In genomic region chr2:74533464-74533863, GRCh38 we compare ENCODE assay signal across 1 cellular context.
TF ChIP-seq lines count a peak whose summit lies in the region.

No MANE protein-coding gene starts in this region.

TF ChIP-seq in IMR-90, 13 proteins besides CTCF, POLR2A, EP300 and RAD21:
- TF ChIP-seq, protein P1, sequence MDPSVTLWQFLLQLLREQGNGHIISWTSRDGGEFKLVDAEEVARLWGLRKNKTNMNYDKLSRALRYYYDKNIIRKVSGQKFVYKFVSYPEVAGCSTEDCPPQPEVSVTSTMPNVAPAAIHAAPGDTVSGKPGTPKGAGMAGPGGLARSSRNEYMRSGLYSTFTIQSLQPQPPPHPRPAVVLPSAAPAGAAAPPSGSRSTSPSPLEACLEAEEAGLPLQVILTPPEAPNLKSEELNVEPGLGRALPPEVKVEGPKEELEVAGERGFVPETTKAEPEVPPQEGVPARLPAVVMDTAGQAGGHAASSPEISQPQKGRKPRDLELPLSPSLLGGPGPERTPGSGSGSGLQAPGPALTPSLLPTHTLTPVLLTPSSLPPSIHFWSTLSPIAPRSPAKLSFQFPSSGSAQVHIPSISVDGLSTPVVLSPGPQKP (IDR thresholded peaks at IDR 0.05; ENCODE audit: borderline replicate concordance, low read depth, low read length): no peak
- TF ChIP-seq CHD1 (IDR thresholded peaks at IDR 0.05; ENCODE audit: low read depth, low read length) (no peak), RFX5 (IDR thresholded peaks at IDR 0.05; ENCODE audit: low read depth, low read length) (no peak), SMC3 (IDR thresholded peaks at IDR 0.05; ENCODE audit: low read depth, low read length) (no peak), BHLHE40 (IDR thresholded peaks at IDR 0.05; ENCODE audit: low read depth, low read length) (no peak), MAFK (IDR thresholded peaks at IDR 0.05; ENCODE audit: low read depth, low read length) (no peak), RCOR1 (IDR thresholded peaks at IDR 0.05; ENCODE audit: insufficient replicate concordance, low read length) (no peak), USF2 (IDR thresholded peaks at IDR 0.05; ENCODE audit: low read depth, low read length) (no peak), CEBPB (IDR thresholded peaks at IDR 0.05; ENCODE audit: low read depth, low read length) (no peak)
